Comparison of ENCODE assay signal across 1 cellular context in the genomic region with DNA sequence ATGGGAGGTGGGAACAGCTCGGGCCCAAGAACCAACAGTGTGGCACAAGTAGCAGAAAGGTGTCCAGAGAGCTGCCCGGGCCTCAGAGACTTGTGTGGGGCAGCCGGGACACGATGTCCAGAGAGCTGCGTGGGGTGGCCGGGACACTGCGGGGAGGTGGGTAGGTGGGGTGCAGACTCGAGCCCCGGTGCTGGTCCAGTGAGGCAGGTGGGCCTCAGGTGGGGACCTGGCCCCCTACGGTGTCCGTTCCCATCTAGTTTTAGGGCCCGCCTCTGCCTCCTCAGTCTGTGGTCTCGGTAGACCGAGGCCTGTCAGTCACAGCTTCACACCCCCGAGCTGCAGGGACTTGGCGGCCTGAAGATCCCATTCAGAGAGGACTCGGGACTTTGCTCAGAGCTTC.
A peak's percentile ranks its signal among the peaks of the same experiment; 100 is the strongest.
TF ChIP-seq lines count a peak whose summit lies in the region.

No MANE protein-coding gene starts in this region.

TF ChIP-seq in K562, 482 proteins besides CTCF, POLR2A, EP300 and RAD21 (continued from another document):
- TF ChIP-seq, protein P1, sequence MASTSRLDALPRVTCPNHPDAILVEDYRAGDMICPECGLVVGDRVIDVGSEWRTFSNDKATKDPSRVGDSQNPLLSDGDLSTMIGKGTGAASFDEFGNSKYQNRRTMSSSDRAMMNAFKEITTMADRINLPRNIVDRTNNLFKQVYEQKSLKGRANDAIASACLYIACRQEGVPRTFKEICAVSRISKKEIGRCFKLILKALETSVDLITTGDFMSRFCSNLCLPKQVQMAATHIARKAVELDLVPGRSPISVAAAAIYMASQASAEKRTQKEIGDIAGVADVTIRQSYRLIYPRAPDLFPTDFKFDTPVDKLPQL (IDR thresholded peaks at IDR 0.05; ENCODE audit: extremely low read depth, insufficient read length): no peak
- TF ChIP-seq ATF7 (IDR thresholded peaks at IDR 0.05): no peak
- TF ChIP-seq, protein P2, sequence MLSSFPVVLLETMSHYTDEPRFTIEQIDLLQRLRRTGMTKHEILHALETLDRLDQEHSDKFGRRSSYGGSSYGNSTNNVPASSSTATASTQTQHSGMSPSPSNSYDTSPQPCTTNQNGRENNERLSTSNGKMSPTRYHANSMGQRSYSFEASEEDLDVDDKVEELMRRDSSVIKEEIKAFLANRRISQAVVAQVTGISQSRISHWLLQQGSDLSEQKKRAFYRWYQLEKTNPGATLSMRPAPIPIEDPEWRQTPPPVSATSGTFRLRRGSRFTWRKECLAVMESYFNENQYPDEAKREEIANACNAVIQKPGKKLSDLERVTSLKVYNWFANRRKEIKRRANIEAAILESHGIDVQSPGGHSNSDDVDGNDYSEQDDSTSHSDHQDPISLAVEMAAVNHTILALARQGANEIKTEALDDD (IDR thresholded peaks at IDR 0.05): 0 out of 2 replicates have a peak, but pooled peaks have one; percentile 20
